ENCODE assay signal across 19 cellular contexts in the genomic region with DNA sequence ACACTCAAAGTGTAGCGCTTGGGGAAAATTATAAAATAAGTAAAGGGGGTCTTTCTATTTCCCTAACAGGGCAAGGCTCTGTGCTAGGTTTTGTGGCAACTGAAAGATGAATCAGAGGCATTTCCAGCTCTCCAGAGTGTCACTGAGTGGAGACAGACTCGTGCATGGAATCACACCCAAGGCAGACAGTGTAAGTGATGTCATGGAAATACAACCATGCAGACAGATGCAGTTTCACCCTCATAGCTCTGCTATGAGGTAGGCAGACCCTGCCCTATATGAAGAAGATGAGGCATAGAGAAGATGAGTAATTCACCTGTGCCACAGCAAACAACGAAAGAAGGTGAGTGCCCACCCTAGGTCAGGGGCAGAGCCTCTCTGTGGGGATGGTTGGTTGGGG.
"Had no signal": no experiment of that assay in that cellular context is flagged by ENCODE, and none has a peak within 500 bp of the region (broad histone marks: within the 10 kb centered on the region; RNA-seq: fewer than 3 reads in every experiment).

No MANE protein-coding gene starts in this region.

- H3K27ac ChIP-seq: esophagus muscularis mucosa, left lung, skin epidermis, tibial nerve had no signal

- DNase-seq: activated CD4-positive, alpha-beta memory T cell treated with anti-CD3 and anti-CD28 coated beads for 36 hours; activated CD4-positive, CD25-positive, alpha-beta regulatory T cell treated with anti-CD3 and anti-CD28 coated beads, Interleukin-2, amount 50 U/mL, for 72 hours; activated CD8-positive, alpha-beta memory T cell treated with anti-CD3 and anti-CD28 coated beads, Interleukin-2, amount 10 ng/mL, durations not matched to agents 7 days and 5 days; activated effector memory CD4-positive, alpha-beta T cell treated with Interleukin-2 at 50 U/mL for 16 hours; activated naive CD4-positive, alpha-beta T cell treated with anti-CD3 and anti-CD28 coated beads, Interleukin-2, amount 50 U/mL, for 16 hours; activated T-cell treated with anti-CD3 and anti-CD28 coated beads, Interleukin-2, amount 50 U/mL, for 1 hour; central memory CD4-positive, alpha-beta T cell; head of caudate nucleus; left lung; natural killer cell; posterior cingulate gyrus; stimulated activated CD4-positive, alpha-beta T cell treated with anti-CD3 and anti-CD28 coated beads, Interleukin-4, amount 100 ng/mL, for 24 hours; stimulated activated naive CD4-positive, alpha-beta T cell had no signal

- H3K36me3 ChIP-seq: esophagus muscularis mucosa, left lung, tibial nerve had no signal

- H3K27me3 ChIP-seq: esophagus muscularis mucosa, left lung, tibial nerve had no signal

- H3K36me3 Mint-ChIP-seq: activated CD4-positive, alpha-beta memory T cell treated with anti-CD3 and anti-CD28 coated beads for 36 hours; memory B cell; natural killer cell had no signal

- H3K4me1 Mint-ChIP-seq: memory B cell, natural killer cell had no signal

- H3K4me3 Mint-ChIP-seq: activated CD4-positive, alpha-beta memory T cell treated with anti-CD3 and anti-CD28 coated beads for 36 hours; activated CD8-positive, alpha-beta memory T cell treated with anti-CD3 and anti-CD28 coated beads, Interleukin-2, amount 10 ng/mL, durations not matched to agents 7 days and 5 days; memory B cell; natural killer cell; T-helper 2 cell treated with Interferon-gamma antibody and Interleukin-4, amounts not matched to agents 5 μg/mL and 100 μg/mL, for 36 hours had no signal

- H3K27ac Mint-ChIP-seq: activated CD4-positive, alpha-beta memory T cell treated with anti-CD3 and anti-CD28 coated beads for 36 hours; activated CD8-positive, alpha-beta memory T cell treated with anti-CD3 and anti-CD28 coated beads, Interleukin-2, amount 10 ng/mL, durations not matched to agents 7 days and 5 days; memory B cell; natural killer cell; T-helper 2 cell treated with Interferon-gamma antibody and Interleukin-4, amounts not matched to agents 5 μg/mL and 100 μg/mL, for 36 hours had no signal

- H3K9me3 Mint-ChIP-seq: activated CD4-positive, alpha-beta memory T cell treated with anti-CD3 and anti-CD28 coated beads for 36 hours; memory B cell; natural killer cell; T-helper 2 cell treated with Interferon-gamma antibody and Interleukin-4, amounts not matched to agents 5 μg/mL and 100 μg/mL, for 36 hours had no signal

- H3K9me3 ChIP-seq: esophagus muscularis mucosa, left lung, tibial nerve had no signal

- H3K4me3 ChIP-seq: coronary artery, esophagus muscularis mucosa, left lung, skin epidermis, tibial nerve had no signal
